34 cellular contexts compared by ENCODE assay signal in genomic region chr11:95728790-95729189, GRCh38.
DNase-seq lines count a peak whose midpoint lies in the region; ATAC-seq, FAIRE-seq and TF ChIP-seq lines count a peak whose summit lies in the region.
"Had no signal": no experiment of that assay in that cellular context is flagged by ENCODE, and none has a peak within 500 bp of the region (broad histone marks: within the 10 kb centered on the region; RNA-seq: fewer than 3 reads in every experiment).

No MANE protein-coding gene starts in this region.

- TF ChIP-seq POLR2A in HepG2 (IDR thresholded peaks at IDR 0.05; ENCODE audit: insufficient read depth in 1 of 2, low read depth in 2 of 2, low read length in 2 of 2): no peak
- TF ChIP-seq POLR2A in right lobe of liver (IDR thresholded peaks at IDR 0.05): no peak
- TF ChIP-seq POLR2A in IMR-90 (IDR thresholded peaks at IDR 0.05; ENCODE audit: low read depth, low read length): no peak

- H3K4me1 ChIP-seq in HepG2 (ENCODE audit: insufficient read depth, low read length) (no peaks in the 10 kb centered on the region), right lobe of liver (no peaks in the 10 kb centered on the region), IMR-90 (ENCODE audit: control insufficient read depth, insufficient read depth, low read length) (no peaks in the 10 kb centered on the region), small intestine (ENCODE audit: control insufficient read depth in 2 of 2, insufficient read depth in 1 of 2, low read depth in 1 of 2, low read length in 1 of 2) (no peaks in the 10 kb centered on the region)
- H3K4me1 ChIP-seq: A549, Caco-2 had no signal

- H4K20me1 ChIP-seq in HepG2 (ENCODE audit: insufficient read depth, low read length) (no peaks in the 10 kb centered on the region), IMR-90 (ENCODE audit: insufficient read depth, low read length) (no peaks in the 10 kb centered on the region)
- H4K20me1 ChIP-seq: BLaER1; BLaER1 treated with 17β-estradiol and CSF1 and Interleukin-3, amounts not matched to agents 10 nM and 100 nM had no signal

- H2BK15ac ChIP-seq in IMR-90 (ENCODE audit: low read depth, low read length): no peak overlapping the region

- no peak for TF ChIP-seq EP300 in HepG2 (IDR thresholded peaks at IDR 0.05; ENCODE audit: low read depth in 2 of 2, low read length in 2 of 2)
- TF ChIP-seq EP300 in HepG2 (CRISPR knock-in tag; IDR thresholded peaks at IDR 0.05; ENCODE audit: borderline replicate concordance): no peak

- intact Hi-C loops in HepG2 (cut with micrococcal nuclease; ENCODE audit: unreplicated experiment) (no loop called here), right lobe of liver (cut with DNase I) (no loop called here), IMR-90 (cut with micrococcal nuclease) (no loop called here)
- intact Hi-C loops in activated T-helper 1 cell treated with anti-CD3 and anti-CD28 coated beads, Interleukin-12 subunit alpha, Interleukin-12 subunit beta, Interleukin-2, Interleukin-4 antibody, amounts not matched to agents 30 ng/mL and 10 ng/mL and 1 ng/mL, durations not matched to agents 14 hours and 24 hours and 36 hours (cut with micrococcal nuclease): no loop called here

- H3K9me3 ChIP-seq in HepG2 (ENCODE audit: low read length) (no peaks in the 10 kb centered on the region), right lobe of liver (no peaks in the 10 kb centered on the region), IMR-90 (ENCODE audit: control insufficient read depth, insufficient read depth, low read length) (no peaks in the 10 kb centered on the region), small intestine (ENCODE audit: control insufficient read depth, low read depth) (no peaks in the 10 kb centered on the region)
- H3K9me3 ChIP-seq: A549, BE2C, BLaER1, Caco-2 had no signal

- no peak overlapping the region for H3K4ac ChIP-seq in IMR-90 (ENCODE audit: low read depth, low read length)

- H3K4me1 Mint-ChIP-seq in activated T-helper 1 cell treated with anti-CD3 and anti-CD28 coated beads, Interleukin-12 subunit alpha, Interleukin-12 subunit beta, Interleukin-2, Interleukin-4 antibody, amounts not matched to agents 30 ng/mL and 10 ng/mL and 1 ng/mL, durations not matched to agents 14 hours and 24 hours and 36 hours (ENCODE audit: low read depth): peaks cover 1% of the 10 kb centered on the region

- H2BK20ac ChIP-seq in IMR-90 (ENCODE audit: low read depth, low read length): no peak overlapping the region

- POLR2A ChIA-PET in HepG2 (lab: Yijun Ruan, JAX) (no interaction called here), IMR-90 (lab: Charles Lee; ENCODE audit: unreplicated experiment) (no interaction called here)

- WGBS in HepG2 (ENCODE audit: low lambda C conversion rate): 43% methylated on average over 2 of the region's 2 CpGs
- 91% methylated on average over 2 of the region's 2 CpGs for WGBS in right lobe of liver (ENCODE audit: insufficient coverage, low coverage, low lambda C conversion rate, missing lambda C conversion rate)
- WGBS in IMR-90 (ENCODE audit: extremely low coverage in 2 of 2, insufficient read length in 1 of 2), 2 experiments: no CpG with 5 or more reads among the region's 2 CpGs
- WGBS in small intestine, 3 donors: 95 to 99% (median 95%) methylated on average over 2 of the region's 2 CpGs

- H3K79me2 ChIP-seq in HepG2 (ENCODE audit: insufficient read depth, low read length): no peaks in the 10 kb centered on the region

- no peak overlapping the region for H4K91ac ChIP-seq in IMR-90 (ENCODE audit: insufficient read depth, low read depth, low read length)

- no peak overlapping the region for H3K9ac ChIP-seq in HepG2 (ENCODE audit: insufficient read depth, low read depth, low read length)
- no peak overlapping the region for H3K9ac ChIP-seq in IMR-90 (ENCODE audit: low read depth, low read length)
- H3K9ac ChIP-seq: BLaER1; BLaER1 treated with 17β-estradiol and CSF1 and Interleukin-3, amounts not matched to agents 10 nM and 100 nM had no signal

- no peak overlapping the region for H3K56ac ChIP-seq in IMR-90 (ENCODE audit: extremely low read depth, insufficient read depth, low read length)

- no peak overlapping the region for H3K27ac Mint-ChIP-seq in activated T-helper 1 cell treated with anti-CD3 and anti-CD28 coated beads, Interleukin-12 subunit alpha, Interleukin-12 subunit beta, Interleukin-2, Interleukin-4 antibody, amounts not matched to agents 30 ng/mL and 10 ng/mL and 1 ng/mL, durations not matched to agents 14 hours and 24 hours and 36 hours
- H3K27ac Mint-ChIP-seq: B cell; CD14-positive monocyte; CD4-positive, alpha-beta memory T cell; CD4-positive, alpha-beta T cell; CD4-positive, CD25-positive, alpha-beta regulatory T cell; CD8-positive, alpha-beta memory T cell; CD8-positive, alpha-beta T cell had no signal

- in situ Hi-C loops in HepG2 (cut with HindIII; ENCODE audit: extremely low pct_ligation_motif_present, low pct_unique_long_range_greater_than_20kb) (no loop called here), IMR-90 (cut with MboI; ENCODE audit: low sequenced_read_pairs) (no loop called here)

- CTCF ChIA-PET in HepG2 (lab: Yijun Ruan, JAX; ENCODE audit: low intra/inter-chr PET ratio, low total read pairs) (no interaction called here), IMR-90 (lab: Yijun Ruan, JAX) (no interaction called here)

- H4K5ac ChIP-seq in IMR-90 (ENCODE audit: low read depth, low read length): no peak overlapping the region

- H3K27ac ChIP-seq in HepG2 (ENCODE audit: extremely low read length, insufficient read depth, low read length) (no peak overlapping the region), right lobe of liver (no peak overlapping the region), IMR-90 (ENCODE audit: insufficient read depth, low read length) (no peak overlapping the region), small intestine (ENCODE audit: low read depth in 1 of 2, low read length in 1 of 2) (no peak overlapping the region)
- H3K27ac ChIP-seq: 22Rv1; A549; BLaER1; BLaER1 treated with 17β-estradiol and CSF1 and Interleukin-3, amounts not matched to agents 10 nM and 100 nM; C4-2B had no signal

- no peak overlapping the region for H3K18ac ChIP-seq in IMR-90 (ENCODE audit: low read depth, low read length)

- H3K23ac ChIP-seq in IMR-90 (ENCODE audit: low read depth, low read length): no peak overlapping the region

- H3K27me3 ChIP-seq in HepG2 (ENCODE audit: control insufficient read depth in 1 of 2, insufficient read depth in 2 of 2, low read length in 2 of 2) (no peaks in the 10 kb centered on the region), right lobe of liver (no peaks in the 10 kb centered on the region), IMR-90 (ENCODE audit: control insufficient read depth, insufficient read depth, low read length) (peaks cover 15% of the 10 kb centered on the region), small intestine (ENCODE audit: control insufficient read depth in 2 of 2, insufficient read depth in 2 of 2, low read length in 2 of 2) (no peaks in the 10 kb centered on the region)
- H3K27me3 ChIP-seq: BE2C; BLaER1; BLaER1 treated with 17β-estradiol and CSF1 and Interleukin-3, amounts not matched to agents 10 nM and 100 nM had no signal

- BruUV-seq in HepG2 (replicated peaks; lab: Mats Ljungman, UMichigan): no TSS peak
- BruUV-seq in IMR-90 (replicated peaks; lab: Mats Ljungman, UMichigan): no TSS peak

- FAIRE-seq in HepG2 (lab: Jason Lieb, UNC): no peak
- FAIRE-seq in small intestine (lab: Jason Lieb, UNC): peak; percentile 39
- FAIRE-seq: A204.1, A549, D721Med had no signal

- no peaks in the 10 kb centered on the region for H3K36me3 Mint-ChIP-seq in activated T-helper 1 cell treated with anti-CD3 and anti-CD28 coated beads, Interleukin-12 subunit alpha, Interleukin-12 subunit beta, Interleukin-2, Interleukin-4 antibody, amounts not matched to agents 30 ng/mL and 10 ng/mL and 1 ng/mL, durations not matched to agents 14 hours and 24 hours and 36 hours (ENCODE audit: low read depth)
- H3K36me3 Mint-ChIP-seq: CD14-positive monocyte; CD4-positive, alpha-beta memory T cell; CD4-positive, CD25-positive, alpha-beta regulatory T cell; CD8-positive, alpha-beta memory T cell; CD8-positive, alpha-beta T cell had no signal

- no peaks in the 10 kb centered on the region for H3K9me3 Mint-ChIP-seq in activated T-helper 1 cell treated with anti-CD3 and anti-CD28 coated beads, Interleukin-12 subunit alpha, Interleukin-12 subunit beta, Interleukin-2, Interleukin-4 antibody, amounts not matched to agents 30 ng/mL and 10 ng/mL and 1 ng/mL, durations not matched to agents 14 hours and 24 hours and 36 hours
- H3K9me3 Mint-ChIP-seq: CD4-positive, alpha-beta memory T cell; CD4-positive, alpha-beta T cell; CD8-positive, alpha-beta memory T cell; CD8-positive, alpha-beta T cell had no signal

- no peak for TF ChIP-seq RAD21 in HepG2 (CRISPR knock-in tag; IDR thresholded peaks at IDR 0.05)
- no peak for TF ChIP-seq RAD21 in IMR-90 (IDR thresholded peaks at IDR 0.05; ENCODE audit: low read length)

- H2BK5ac ChIP-seq in IMR-90 (ENCODE audit: low read depth, low read length, poor library complexity, severe bottlenecking): no peak overlapping the region

- no peaks in the 10 kb centered on the region for H3K9me1 ChIP-seq in IMR-90 (ENCODE audit: insufficient read depth, low read length)

- H2AK9ac ChIP-seq in IMR-90 (replicated peaks; ENCODE audit: low read depth, low read length, poor library complexity): no peak overlapping the region

- no peak overlapping the region for H3K14ac ChIP-seq in IMR-90 (replicated peaks; ENCODE audit: low read depth, low read length)

- H2AFZ ChIP-seq in HepG2 (ENCODE audit: low read length): no peak overlapping the region
- no peak overlapping the region for H2AFZ ChIP-seq in IMR-90 (replicated peaks; ENCODE audit: low read length, poor library complexity)

- ATAC-seq in HepG2 (no peak), right lobe of liver (no peak), IMR-90 (ENCODE audit: low read depth) (no peak)
- ATAC-seq: A549; CD8-positive, alpha-beta T cell had no signal

- peaks cover 10% of the 10 kb centered on the region for H3K27me3 Mint-ChIP-seq in activated T-helper 1 cell treated with anti-CD3 and anti-CD28 coated beads, Interleukin-12 subunit alpha, Interleukin-12 subunit beta, Interleukin-2, Interleukin-4 antibody, amounts not matched to agents 30 ng/mL and 10 ng/mL and 1 ng/mL, durations not matched to agents 14 hours and 24 hours and 36 hours (ENCODE audit: insufficient read depth)
- H3K27me3 Mint-ChIP-seq: B cell; CD4-positive, alpha-beta T cell had no signal

- no peak overlapping the region for H3K4me3 ChIP-seq in HepG2 (replicated peaks in 1 of 3; ENCODE audit: insufficient read depth in 1 of 3, low read depth in 2 of 3, low read length in 3 of 3)
- H3K4me3 ChIP-seq in right lobe of liver: no peak overlapping the region
- H3K4me3 ChIP-seq in IMR-90 (ENCODE audit: insufficient read depth, low read depth, low read length): no peak overlapping the region
- H3K4me3 ChIP-seq in small intestine (ENCODE audit: low read depth in 1 of 2, low read length in 2 of 2): no peak overlapping the region
- H3K4me3 ChIP-seq: A549; BLaER1; BLaER1 treated with 17β-estradiol and CSF1 and Interleukin-3, amounts not matched to agents 10 nM and 100 nM had no signal

- DNase-seq in HepG2 (ENCODE audit: low spot score) (no peak), right lobe of liver (no peak), IMR-90 (no peak), small intestine (no peak), activated gamma-delta T cell (lab: John Stamatoyannopoulos, UW) (no peak)
- no peak for DNase-seq in activated T-helper 1 cell treated with anti-CD3 and anti-CD28 coated beads, Interleukin-12 subunit alpha, Interleukin-12 subunit beta, Interleukin-2, Interleukin-4 antibody, amounts not matched to agents 30 ng/mL and 10 ng/mL and 1 ng/mL, durations not matched to agents 14 hours and 24 hours and 36 hours (ENCODE audit: low spot score)
- DNase-seq: 8988T; ACHN; AML-193; BE2C; Caco-2; Calu3; CD4-positive, alpha-beta memory T cell; CD4-positive, alpha-beta T cell; CD4-positive, CD25-positive, alpha-beta regulatory T cell; CD8-positive, alpha-beta memory T cell; CD8-positive, alpha-beta T cell; COR-L47; DMS 273 treated with DMSO at 0.1 percent for 48 hours; DMS153; DMS53; DMS79; DMS79 treated with DMSO at 0.1 percent for 48 hours; DND-41; EL had no signal

- H2BK120ac ChIP-seq in IMR-90 (ENCODE audit: low read depth, low read length): no peak overlapping the region

- dilution Hi-C loops in IMR-90 (cut with HindIII; ENCODE audit: low sequenced_read_pairs, unreplicated experiment): no loop called here

- H3K4me2 ChIP-seq in HepG2 (ENCODE audit: low read depth, low read length): no peak overlapping the region
- no peak overlapping the region for H3K4me2 ChIP-seq in IMR-90 (ENCODE audit: low read depth, low read length)
- H3K4me2 ChIP-seq: A549; BLaER1; BLaER1 treated with 17β-estradiol and CSF1 and Interleukin-3, amounts not matched to agents 10 nM and 100 nM had no signal

- H3K4me3 Mint-ChIP-seq in activated T-helper 1 cell treated with anti-CD3 and anti-CD28 coated beads, Interleukin-12 subunit alpha, Interleukin-12 subunit beta, Interleukin-2, Interleukin-4 antibody, amounts not matched to agents 30 ng/mL and 10 ng/mL and 1 ng/mL, durations not matched to agents 14 hours and 24 hours and 36 hours: no peak overlapping the region
- H3K4me3 Mint-ChIP-seq: B cell; CD14-positive monocyte; CD4-positive, alpha-beta memory T cell; CD4-positive, alpha-beta T cell; CD4-positive, CD25-positive, alpha-beta regulatory T cell; CD8-positive, alpha-beta memory T cell; CD8-positive, alpha-beta T cell had no signal

- no peak overlapping the region for H4K8ac ChIP-seq in IMR-90 (ENCODE audit: low read depth in 2 of 2, low read length in 2 of 2)

- H3K79me1 ChIP-seq in IMR-90 (ENCODE audit: low read depth in 1 of 2, low read length in 2 of 2): no peaks in the 10 kb centered on the region

- H3K36me3 ChIP-seq in HepG2 (replicated peaks in 1 of 2; ENCODE audit: control insufficient read depth in 1 of 2, insufficient read depth in 2 of 2, low read length in 2 of 2): no peaks in the 10 kb centered on the region
- H3K36me3 ChIP-seq in right lobe of liver: no peaks in the 10 kb centered on the region
- H3K36me3 ChIP-seq in IMR-90 (ENCODE audit: control insufficient read depth, insufficient read depth, low read length): no peaks in the 10 kb centered on the region
- no peaks in the 10 kb centered on the region for H3K36me3 ChIP-seq in small intestine (ENCODE audit: control insufficient read depth in 2 of 2, insufficient read depth in 2 of 2, low read length in 2 of 2)
- H3K36me3 ChIP-seq: BE2C; BLaER1; BLaER1 treated with 17β-estradiol and CSF1 and Interleukin-3, amounts not matched to agents 10 nM and 100 nM had no signal

- TF ChIP-seq CTCF in HepG2 (CRISPR knock-in tag; IDR thresholded peaks at IDR 0.05) (no peak), right lobe of liver (IDR thresholded peaks at IDR 0.05) (no peak), IMR-90 (conservative IDR thresholded peaks at IDR 0.05; ENCODE audit: low read depth, low read length) (no peak)

- H2AK5ac ChIP-seq in IMR-90 (ENCODE audit: low read depth, low read length): no peak overlapping the region
